In genomic region chr3:127392146-127392470, GRCh38 we compare ENCODE assay signal across 17 cellular contexts.
DNase-seq lines count a peak whose midpoint lies in the region; ATAC-seq and TF ChIP-seq lines count a peak whose summit lies in the region.
"Had no signal": no experiment of that assay in that cellular context is flagged by ENCODE, and none has a peak within 500 bp of the region (broad histone marks: within the 10 kb centered on the region; RNA-seq: fewer than 3 reads in every experiment).

No MANE protein-coding gene starts in this region.

- H3K4me1 ChIP-seq in neuronal stem cell (ENCODE audit: control insufficient read depth in 2 of 2, insufficient read depth in 1 of 2, low read depth in 1 of 2, low read length in 2 of 2), result peaks cover 27 to 36% of the 10 kb centered on the region in 2 donors
- no peaks in the 10 kb centered on the region for H3K4me1 ChIP-seq in testis
- H3K4me1 ChIP-seq: SJCRH30 had no signal

- no peak overlapping the region for H3K14ac ChIP-seq in neuronal stem cell (ENCODE audit: low read length)

- TF ChIP-seq POLR2A in testis (IDR thresholded peaks at IDR 0.05), result no peak

- no peak overlapping the region for H3K9ac ChIP-seq in neuronal stem cell (ENCODE audit: low read depth, low read length, poor library complexity)
- H3K9ac ChIP-seq: KMS-11 had no signal

- no peak overlapping the region for H3K18ac ChIP-seq in neuronal stem cell (ENCODE audit: low read length)

- H3K4me3 ChIP-seq in WERI-Rb-1 (ENCODE audit: low read depth, low read length) (peak overlapping the region; percentile 24), neuronal stem cell (ENCODE audit: low read length in 2 of 2) (no peak overlapping the region), testis (no peak overlapping the region)
- H3K4me3 ChIP-seq: SJCRH30 had no signal

- no peak overlapping the region for H3K4ac ChIP-seq in neuronal stem cell (ENCODE audit: low read length)

- H3K4me2 ChIP-seq in neuronal stem cell (ENCODE audit: insufficient read depth, low read length, poor library complexity, severe bottlenecking), result no peak overlapping the region
- H3K4me2 ChIP-seq: KMS-11 had no signal

- no CpG with 5 or more reads among the region's 8 CpGs for WGBS in neuronal stem cell (ENCODE audit: extremely low coverage in 2 of 2, insufficient read length in 2 of 2, insufficient replicate concordance in 1 of 2), 2 donors
- WGBS in testis, 2 donors, result 60 to 83% methylated on average over 1 to 8 of the region's 8 CpGs

- DNase-seq in NCI-H345 (lab: John Stamatoyannopoulos, UW) (peak; percentile 3), NCI-H345 treated with DMSO at 0.1 percent for 48 hours (lab: John Stamatoyannopoulos, UW; ENCODE audit: unreplicated experiment) (no peak), NCI-H2171 treated with DMSO at 0.1 percent for 48 hours (lab: John Stamatoyannopoulos, UW) (peak; percentile 44), WERI-Rb-1 (peak; percentile 61), neuronal stem cell (ENCODE audit: low spot score) (no peak), testis (no peak)
- DNase-seq: 8988T; Calu3; CD4-positive, alpha-beta memory T cell; GOT3; NCI-H146; NCI-H2029 treated with DMSO at 0.1 percent for 48 hours; SJCRH30 had no signal

- H2BK12ac ChIP-seq in neuronal stem cell (ENCODE audit: low read length), result no peak overlapping the region

- ATAC-seq in HG03378 (IDR thresholded peaks at IDR 0.05; ENCODE audit: unreplicated experiment) (no peak), HG03280 (IDR thresholded peaks at IDR 0.05; ENCODE audit: unreplicated experiment) (no peak)

- H3K23ac ChIP-seq in neuronal stem cell (ENCODE audit: low read depth, low read length, poor library complexity), result no peak overlapping the region

- no peak overlapping the region for H4K91ac ChIP-seq in neuronal stem cell (ENCODE audit: low read depth, low read length, poor library complexity)

- H3K27me3 ChIP-seq in WERI-Rb-1 (ENCODE audit: insufficient read depth, low read depth, severe bottlenecking), result no peaks in the 10 kb centered on the region
- no peaks in the 10 kb centered on the region for H3K27me3 ChIP-seq in neuronal stem cell (ENCODE audit: control insufficient read depth in 3 of 3, insufficient read depth in 3 of 3, low read depth in 1 of 3, low read length in 3 of 3)
- no peaks in the 10 kb centered on the region for H3K27me3 ChIP-seq in testis
- H3K27me3 ChIP-seq: BE2C, SJCRH30 had no signal

- H4K8ac ChIP-seq in neuronal stem cell (ENCODE audit: low read depth, low read length), result no peak overlapping the region

- no peak overlapping the region for H2BK120ac ChIP-seq in neuronal stem cell (ENCODE audit: low read depth, low read length)

- no peaks in the 10 kb centered on the region for H3K79me1 ChIP-seq in neuronal stem cell (ENCODE audit: low read depth, low read length)

- intact Hi-C loops in testis (cut with DNase I; ENCODE audit: low total_unique reads), result no loop called here

- H2AFZ ChIP-seq in neuronal stem cell (ENCODE audit: low read length), result peak overlapping the region; percentile 46

- H2BK15ac ChIP-seq in neuronal stem cell (ENCODE audit: low read length), result no peak overlapping the region

- no peaks in the 10 kb centered on the region for H3K9me3 ChIP-seq in WERI-Rb-1 (ENCODE audit: severe bottlenecking)
- no peaks in the 10 kb centered on the region for H3K9me3 ChIP-seq in neuronal stem cell (replicated peaks in 1 of 2; ENCODE audit: control insufficient read depth in 2 of 2, insufficient read depth in 1 of 2, low read depth in 1 of 2, low read length in 2 of 2)
- H3K9me3 ChIP-seq in testis, result no peaks in the 10 kb centered on the region
- H3K9me3 ChIP-seq: BE2C, SJCRH30 had no signal

- no peak for TF ChIP-seq CTCF in WERI-Rb-1 (IDR thresholded peaks at IDR 0.05; ENCODE audit: low read depth, low read length)
- no peak for TF ChIP-seq CTCF in testis (IDR thresholded peaks at IDR 0.05)

- H3K27ac ChIP-seq in WERI-Rb-1 (no peak overlapping the region), neuronal stem cell (replicated peaks; ENCODE audit: low read length) (no peak overlapping the region), testis (no peak overlapping the region)
- H3K27ac ChIP-seq: KMS-11, SJCRH30 had no signal

- H3K36me3 ChIP-seq in WERI-Rb-1, result no peaks in the 10 kb centered on the region
- no peaks in the 10 kb centered on the region for H3K36me3 ChIP-seq in neuronal stem cell (replicated peaks in 1 of 2; ENCODE audit: control insufficient read depth in 2 of 2, insufficient read depth in 2 of 2, low read length in 2 of 2)
- no peaks in the 10 kb centered on the region for H3K36me3 ChIP-seq in testis (ENCODE audit: low read depth, missing control alignments)
- H3K36me3 ChIP-seq: BE2C, SJCRH30 had no signal

- H2BK5ac ChIP-seq in neuronal stem cell (ENCODE audit: low read length), result no peak overlapping the region

- no peak overlapping the region for H2AK5ac ChIP-seq in neuronal stem cell (ENCODE audit: low read depth, low read length)

Comparison
In these comparisons a context has a peak if more than half of its experiments do, and no peak if none do; other contexts are left out.
1. DNase-seq: peak in NCI-H345 (single experiment), NCI-H2171 treated with DMSO at 0.1 percent for 48 hours (single experiment) and WERI-Rb-1 (single experiment); none in NCI-H345 treated with DMSO at 0.1 percent for 48 hours (single experiment), neuronal stem cell (single experiment) and testis (single experiment).